In the genomic region with DNA sequence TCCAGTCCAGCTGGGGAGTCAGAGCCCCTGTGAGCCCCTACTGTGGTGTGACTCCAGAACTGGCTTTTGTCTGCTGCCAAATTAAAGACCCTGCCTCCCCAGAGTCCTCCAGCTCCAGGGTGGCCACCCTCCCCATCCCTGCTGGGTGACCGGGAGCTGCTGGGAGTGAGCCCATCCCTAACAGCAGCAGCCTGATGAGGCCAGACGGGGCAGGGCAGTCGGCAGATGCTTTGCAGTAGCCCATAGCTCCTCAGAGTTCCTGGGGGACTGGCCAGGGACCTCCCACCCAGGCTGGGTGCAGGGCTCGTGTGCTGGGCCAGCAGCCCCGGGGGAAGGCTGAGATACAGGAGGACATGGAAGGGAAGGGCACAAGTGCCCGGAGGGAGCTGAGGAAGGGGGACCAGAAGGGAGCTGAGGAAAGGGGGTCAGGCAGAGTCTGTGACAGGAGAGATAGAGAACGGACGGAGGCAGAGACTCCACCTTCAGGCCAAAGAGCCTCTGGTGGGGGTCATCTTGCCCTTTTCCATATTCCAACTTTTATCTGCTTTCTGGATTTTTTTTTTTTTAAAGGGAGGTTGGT, we compare ENCODE assay signal across 8 cellular contexts. TPM values are rescaled to one million over a fixed set of nuclear protein-coding genes. Genes with fewer than 3 reads are reported as not detected.
DNase-seq lines count a peak whose midpoint lies in the region; ATAC-seq lines count a peak whose summit lies in the region.
"Had no signal": no experiment of that assay in that cellular context is flagged by ENCODE, and none has a peak within 500 bp of the region (broad histone marks: within the 10 kb centered on the region; RNA-seq: fewer than 3 reads in every experiment).

No MANE protein-coding gene starts in this region.

- DNase-seq in H7 = peak; percentile 77
- DNase-seq in stimulated activated effector memory CD8-positive, alpha-beta T cell treated with anti-CD3 and anti-CD28 coated beads, Interleukin-12 subunit alpha, Interleukin-12 subunit beta, amount 100 ng/mL, for 72 hours (ENCODE audit: low spot score in 2 of 2) = no peak
- DNase-seq: NCI-H748 treated with DMSO at 0.1 percent for 48 hours had no signal

- peak overlapping the region; percentile 33 for H3K4me3 Mint-ChIP-seq in activated T-helper 17 cell treated with anti-CD3 and anti-CD28 coated beads, Interleukin-2, amount 50 U/mL, for 72 hours
- peak overlapping the region; percentile 13 for H3K4me3 Mint-ChIP-seq in stimulated activated effector memory CD8-positive, alpha-beta T cell treated with anti-CD3 and anti-CD28 coated beads, Interleukin-12 subunit alpha, Interleukin-12 subunit beta, amount 100 ng/mL, for 72 hours
- H3K4me3 Mint-ChIP-seq in stimulated activated memory B cell treated with anti-CD40 and anti-IgM and Interleukin-4, amounts not matched to agents 10 μg/mL and 1 μg/mL and 100 μg/mL, for 72 hours = no peak overlapping the region

- H3K36me3 Mint-ChIP-seq in activated T-helper 17 cell treated with anti-CD3 and anti-CD28 coated beads, Interleukin-2, amount 50 U/mL, for 72 hours (ENCODE audit: low read depth) = no peaks in the 10 kb centered on the region
- H3K36me3 Mint-ChIP-seq in stimulated activated effector memory CD8-positive, alpha-beta T cell treated with anti-CD3 and anti-CD28 coated beads, Interleukin-12 subunit alpha, Interleukin-12 subunit beta, amount 100 ng/mL, for 72 hours = no peaks in the 10 kb centered on the region
- no peaks in the 10 kb centered on the region for H3K36me3 Mint-ChIP-seq in stimulated activated memory B cell treated with anti-CD40 and anti-IgM and Interleukin-4, amounts not matched to agents 10 μg/mL and 1 μg/mL and 100 μg/mL, for 72 hours

- H3K4me3 ChIP-seq in H7 (ENCODE audit: insufficient read depth, low read depth, low read length) (peak overlapping the region; percentile 47), iPS-20b (ENCODE audit: low read length) (peak overlapping the region; percentile 69; the same call in 1 of the 2 replicates)

- H3K9me3 Mint-ChIP-seq in activated T-helper 17 cell treated with anti-CD3 and anti-CD28 coated beads, Interleukin-2, amount 50 U/mL, for 72 hours = no peaks in the 10 kb centered on the region
- no peaks in the 10 kb centered on the region for H3K9me3 Mint-ChIP-seq in stimulated activated effector memory CD8-positive, alpha-beta T cell treated with anti-CD3 and anti-CD28 coated beads, Interleukin-12 subunit alpha, Interleukin-12 subunit beta, amount 100 ng/mL, for 72 hours
- no peaks in the 10 kb centered on the region for H3K9me3 Mint-ChIP-seq in stimulated activated memory B cell treated with anti-CD40 and anti-IgM and Interleukin-4, amounts not matched to agents 10 μg/mL and 1 μg/mL and 100 μg/mL, for 72 hours

- H3K27me3 Mint-ChIP-seq in activated T-helper 17 cell treated with anti-CD3 and anti-CD28 coated beads, Interleukin-2, amount 50 U/mL, for 72 hours = no peaks in the 10 kb centered on the region
- peaks cover 37% of the 10 kb centered on the region for H3K27me3 Mint-ChIP-seq in stimulated activated memory B cell treated with anti-CD40 and anti-IgM and Interleukin-4, amounts not matched to agents 10 μg/mL and 1 μg/mL and 100 μg/mL, for 72 hours

- H3K27ac Mint-ChIP-seq in activated T-helper 17 cell treated with anti-CD3 and anti-CD28 coated beads, Interleukin-2, amount 50 U/mL, for 72 hours = no peak overlapping the region
- no peak overlapping the region for H3K27ac Mint-ChIP-seq in stimulated activated effector memory CD8-positive, alpha-beta T cell treated with anti-CD3 and anti-CD28 coated beads, Interleukin-12 subunit alpha, Interleukin-12 subunit beta, amount 100 ng/mL, for 72 hours
- H3K27ac Mint-ChIP-seq in stimulated activated memory B cell treated with anti-CD40 and anti-IgM and Interleukin-4, amounts not matched to agents 10 μg/mL and 1 μg/mL and 100 μg/mL, for 72 hours = no peak overlapping the region

- H3K27me3 ChIP-seq in H7 (ENCODE audit: control insufficient read depth, insufficient read depth, low read length) (peaks cover 21% of the 10 kb centered on the region), iPS-20b (ENCODE audit: insufficient read depth, low read length) (peaks cover 49% of the 10 kb centered on the region)

- no peak for ATAC-seq in activated T-helper 17 cell treated with anti-CD3 and anti-CD28 coated beads, Interleukin-2, amount 50 U/mL, for 72 hours (replicated peaks)
- no peak for ATAC-seq in stimulated activated effector memory CD8-positive, alpha-beta T cell treated with anti-CD3 and anti-CD28 coated beads, Interleukin-12 subunit alpha, Interleukin-12 subunit beta, amount 100 ng/mL, for 72 hours
- ATAC-seq in GM18870 (IDR thresholded peaks at IDR 0.05; ENCODE audit: unreplicated experiment) = no peak
- ATAC-seq in stimulated activated memory B cell treated with anti-CD40 and anti-IgM and Interleukin-4, amounts not matched to agents 10 μg/mL and 1 μg/mL and 100 μg/mL, for 72 hours = no peak
- no peak for ATAC-seq in GM19452 (IDR thresholded peaks at IDR 0.05; ENCODE audit: unreplicated experiment)

- H3K36me3 ChIP-seq in H7 (replicated peaks; ENCODE audit: control insufficient read depth, insufficient read depth, low read length) (no peaks in the 10 kb centered on the region), iPS-20b (ENCODE audit: insufficient read depth, low read depth, low read length) (no peaks in the 10 kb centered on the region)

- H3K4me1 Mint-ChIP-seq in activated T-helper 17 cell treated with anti-CD3 and anti-CD28 coated beads, Interleukin-2, amount 50 U/mL, for 72 hours = peaks cover 8% of the 10 kb centered on the region
- peaks cover 11% of the 10 kb centered on the region for H3K4me1 Mint-ChIP-seq in stimulated activated effector memory CD8-positive, alpha-beta T cell treated with anti-CD3 and anti-CD28 coated beads, Interleukin-12 subunit alpha, Interleukin-12 subunit beta, amount 100 ng/mL, for 72 hours
- peaks cover 14% of the 10 kb centered on the region for H3K4me1 Mint-ChIP-seq in stimulated activated memory B cell treated with anti-CD40 and anti-IgM and Interleukin-4, amounts not matched to agents 10 μg/mL and 1 μg/mL and 100 μg/mL, for 72 hours

- H3K27ac ChIP-seq in iPS-20b (ENCODE audit: low read length) = no peak overlapping the region

- H3K9ac ChIP-seq in iPS-20b (ENCODE audit: low read depth, low read length) = no peak overlapping the region

- peaks cover 19% of the 10 kb centered on the region for H3K4me1 ChIP-seq in iPS-20b (ENCODE audit: insufficient read depth, low read length)

- no peaks in the 10 kb centered on the region for H3K9me3 ChIP-seq in iPS-20b (ENCODE audit: insufficient read depth, low read depth, low read length)

RNA-seq across cellular contexts. Expression of gene MRPS23, which starts 12.7 kb away (rescaled TPM):
- 56.1 and 65.9 TPM in 2 replicates for total RNA-seq in H7 (2014; rRNA removed; shearing (Covaris generic))
- total RNA-seq in activated T-helper 17 cell treated with anti-CD3 and anti-CD28 coated beads, Interleukin-2, amount 50 U/mL, for 72 hours = 10 to 100 TPM; 27.5 to 48.5 TPM
